In the genomic region with DNA sequence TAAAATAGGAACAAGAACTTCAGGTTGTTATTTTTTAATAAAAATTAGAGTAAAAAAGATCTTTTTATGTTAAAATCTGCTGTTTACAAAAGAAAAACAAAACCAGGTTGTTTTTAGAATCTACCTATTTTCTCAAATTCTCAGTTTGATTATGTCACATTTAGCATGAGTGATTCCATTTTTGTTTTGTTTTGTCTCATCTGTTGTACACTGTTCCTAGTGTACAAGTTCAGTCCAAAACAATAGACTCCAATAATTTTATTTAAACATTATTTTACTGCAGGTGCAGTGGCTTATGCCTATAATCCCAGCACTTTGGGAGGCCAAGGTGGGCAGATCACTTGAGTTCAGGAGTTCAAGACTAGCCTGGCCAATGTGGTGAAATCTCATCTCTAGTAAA, we compare ENCODE assay signal across 39 cellular contexts.
"Had no signal": no experiment of that assay in that cellular context is flagged by ENCODE, and none has a peak within 500 bp of the region (broad histone marks: within the 10 kb centered on the region; RNA-seq: fewer than 3 reads in every experiment).

No MANE protein-coding gene starts in this region.

- H3K4me1 ChIP-seq: adrenal gland, ascending aorta, body of pancreas, breast epithelium had no signal

- H3K4me3 Mint-ChIP-seq: activated naive CD4-positive, alpha-beta T cell treated with anti-CD3 and anti-CD28 coated beads for 36 hours; activated naive CD4-positive, alpha-beta T cell treated with anti-CD3 and anti-CD28 coated beads, Interleukin-2, amount 10 ng/mL, durations not matched to agents 7 days and 5 days; activated naive CD4-positive, alpha-beta T cell treated with anti-CD3 and anti-CD28 coated beads, Interleukin-2, amount 50 U/mL, for 24 hours; activated naive CD8-positive, alpha-beta T cell; activated naive CD8-positive, alpha-beta T cell treated with anti-CD3 and anti-CD28 coated beads for 36 hours; activated naive CD8-positive, alpha-beta T cell treated with anti-CD3 and anti-CD28 coated beads, Interleukin-2, amount 10 ng/mL, durations not matched to agents 7 days and 5 days; activated naive CD8-positive, alpha-beta T cell treated with anti-CD3 and anti-CD28 coated beads, Interleukin-2, amount 50 U/mL, for 24 hours; activated T-cell treated with anti-CD3 and anti-CD28 coated beads, Interleukin-2, amount 50 U/mL, for 24 hours; activated T-cell treated with anti-CD3 and anti-CD28 coated beads, Interleukin-2, amount 50 U/mL, for 4 hours; activated T-cell treated with anti-CD3 and anti-CD28 coated beads, Interleukin-2, amount 50 U/mL, for 72 hours; activated T-helper 1 cell treated with anti-CD3 and anti-CD28 coated beads, Interleukin-12 subunit alpha, Interleukin-12 subunit beta, Interleukin-2, Interleukin-4 antibody, amounts not matched to agents 30 ng/mL and 10 ng/mL and 1 ng/mL, durations not matched to agents 14 hours and 24 hours and 36 hours; activated T-helper 17 cell treated with anti-CD3 and anti-CD28 coated beads, Interleukin-2, amount 50 U/mL, for 72 hours; brain; central memory CD8-positive, alpha-beta T cell had no signal

- H3K4me3 ChIP-seq: adrenal gland, ascending aorta, body of pancreas, breast epithelium, cardiac muscle cell had no signal

- DNase-seq: activated effector memory CD4-positive, alpha-beta T cell treated with anti-CD3 and anti-CD28 coated beads, Interleukin-2, amount 50 U/mL, for 16 hours; activated effector memory CD4-positive, alpha-beta T cell treated with Interleukin-2 at 50 U/mL for 16 hours; activated gamma-delta T cell; activated gamma-delta T cell treated with Interleukin-2 at 50 U/mL for 16 hours; activated naive CD4-positive, alpha-beta T cell; activated naive CD4-positive, alpha-beta T cell treated with anti-CD3 and anti-CD28 coated beads for 36 hours; activated naive CD4-positive, alpha-beta T cell treated with anti-CD3 and anti-CD28 coated beads, Interleukin-2, amount 10 ng/mL, durations not matched to agents 7 days and 5 days; activated naive CD4-positive, alpha-beta T cell treated with anti-CD3 and anti-CD28 coated beads, Interleukin-2, amount 50 U/mL, for 16 hours; activated naive CD4-positive, alpha-beta T cell treated with Interleukin-2 at 50 U/mL for 16 hours; activated naive CD8-positive, alpha-beta T cell treated with anti-CD3 and anti-CD28 coated beads for 36 hours; activated naive CD8-positive, alpha-beta T cell treated with anti-CD3 and anti-CD28 coated beads, Interleukin-2, amount 10 ng/mL, durations not matched to agents 7 days and 5 days; activated naive CD8-positive, alpha-beta T cell treated with anti-CD3 and anti-CD28 coated beads, Interleukin-2, amount 50 U/mL, for 24 hours; activated T-cell treated with anti-CD3 and anti-CD28 coated beads, Interleukin-2, amount 50 U/mL, for 24 hours; activated T-cell treated with anti-CD3 and anti-CD28 coated beads, Interleukin-2, amount 50 U/mL, for 4 hours; activated T-cell treated with anti-CD3 and anti-CD28 coated beads, Interleukin-2, amount 50 U/mL, for 48 hours; activated T-cell treated with anti-CD3 and anti-CD28 coated beads, Interleukin-2, amount 50 U/mL, for 72 hours; adrenal gland; amniotic stem cell; amygdala; anterior cingulate cortex; aorta; body of pancreas; brain microvascular endothelial cell; caudate nucleus; central memory CD4-positive, alpha-beta T cell; cerebellar nuclear complex had no signal

- H3K9me3 ChIP-seq: adrenal gland, ascending aorta, body of pancreas, breast epithelium had no signal

- H3K27ac Mint-ChIP-seq: activated naive CD4-positive, alpha-beta T cell treated with anti-CD3 and anti-CD28 coated beads for 36 hours; activated naive CD4-positive, alpha-beta T cell treated with anti-CD3 and anti-CD28 coated beads, Interleukin-2, amount 10 ng/mL, durations not matched to agents 7 days and 5 days; activated naive CD4-positive, alpha-beta T cell treated with anti-CD3 and anti-CD28 coated beads, Interleukin-2, amount 50 U/mL, for 24 hours; activated naive CD4-positive, alpha-beta T cell treated with anti-CD3 and anti-CD28 coated beads, Interleukin-2, amount 50 U/mL, for 72 hours; activated naive CD8-positive, alpha-beta T cell; activated naive CD8-positive, alpha-beta T cell treated with anti-CD3 and anti-CD28 coated beads for 36 hours; activated naive CD8-positive, alpha-beta T cell treated with anti-CD3 and anti-CD28 coated beads, Interleukin-2, amount 10 ng/mL, durations not matched to agents 7 days and 5 days; activated naive CD8-positive, alpha-beta T cell treated with anti-CD3 and anti-CD28 coated beads, Interleukin-2, amount 50 U/mL, for 24 hours; activated T-cell treated with anti-CD3 and anti-CD28 coated beads, Interleukin-2, amount 50 U/mL, for 24 hours; activated T-cell treated with anti-CD3 and anti-CD28 coated beads, Interleukin-2, amount 50 U/mL, for 72 hours; activated T-helper 1 cell treated with anti-CD3 and anti-CD28 coated beads, Interleukin-12 subunit alpha, Interleukin-12 subunit beta, Interleukin-2, Interleukin-4 antibody, amounts not matched to agents 30 ng/mL and 10 ng/mL and 1 ng/mL, durations not matched to agents 14 hours and 24 hours and 36 hours; activated T-helper 17 cell treated with anti-CD3 and anti-CD28 coated beads, Interleukin-2, amount 50 U/mL, for 72 hours; activated T-helper 2 cell treated with anti-CD3 and anti-CD28 coated beads, Interferon-gamma antibody, Interleukin-2, Interleukin-4, amounts not matched to agents 10 μg/mL and 5 μg/mL and 100 μg/mL, durations not matched to agents 14 hours and 24 hours and 36 hours; brain had no signal

- H3K27me3 ChIP-seq: adrenal gland, ascending aorta, body of pancreas, brain microvascular endothelial cell, breast epithelium, cardiac muscle cell had no signal

- H3K36me3 ChIP-seq: adrenal gland, ascending aorta, brain microvascular endothelial cell, breast epithelium, cardiac muscle cell had no signal

- FAIRE-seq: astrocyte, bronchial epithelial cell had no signal

- H3K36me3 Mint-ChIP-seq: activated naive CD4-positive, alpha-beta T cell treated with anti-CD3 and anti-CD28 coated beads, Interleukin-2, amount 10 ng/mL, durations not matched to agents 7 days and 5 days; activated naive CD4-positive, alpha-beta T cell treated with anti-CD3 and anti-CD28 coated beads, Interleukin-2, amount 50 U/mL, for 24 hours; activated naive CD8-positive, alpha-beta T cell; activated naive CD8-positive, alpha-beta T cell treated with anti-CD3 and anti-CD28 coated beads for 36 hours; activated naive CD8-positive, alpha-beta T cell treated with anti-CD3 and anti-CD28 coated beads, Interleukin-2, amount 10 ng/mL, durations not matched to agents 7 days and 5 days; brain had no signal

- ATAC-seq: activated naive CD4-positive, alpha-beta T cell treated with anti-CD3 and anti-CD28 coated beads, Interleukin-2, amount 50 U/mL, for 72 hours; activated naive CD8-positive, alpha-beta T cell treated with anti-CD3 and anti-CD28 coated beads, Interleukin-2, amount 50 U/mL, for 24 hours; activated T-cell treated with anti-CD3 and anti-CD28 coated beads, Interleukin-2, amount 50 U/mL, for 4 hours; activated T-cell treated with anti-CD3 and anti-CD28 coated beads, Interleukin-2, amount 50 U/mL, for 72 hours; activated T-helper 17 cell treated with anti-CD3 and anti-CD28 coated beads, Interleukin-2, amount 50 U/mL, for 72 hours; body of pancreas had no signal

- H3K4me1 Mint-ChIP-seq: activated naive CD4-positive, alpha-beta T cell treated with anti-CD3 and anti-CD28 coated beads, Interleukin-2, amount 10 ng/mL, durations not matched to agents 7 days and 5 days; activated naive CD4-positive, alpha-beta T cell treated with anti-CD3 and anti-CD28 coated beads, Interleukin-2, amount 50 U/mL, for 24 hours; activated naive CD8-positive, alpha-beta T cell treated with anti-CD3 and anti-CD28 coated beads for 36 hours; activated naive CD8-positive, alpha-beta T cell treated with anti-CD3 and anti-CD28 coated beads, Interleukin-2, amount 10 ng/mL, durations not matched to agents 7 days and 5 days; activated naive CD8-positive, alpha-beta T cell treated with anti-CD3 and anti-CD28 coated beads, Interleukin-2, amount 50 U/mL, for 24 hours; activated T-helper 17 cell treated with anti-CD3 and anti-CD28 coated beads, Interleukin-2, amount 50 U/mL, for 72 hours; brain; central memory CD8-positive, alpha-beta T cell had no signal

- H3K27ac ChIP-seq: adrenal gland, ascending aorta, body of pancreas, brain microvascular endothelial cell, breast epithelium, cardiac muscle cell had no signal

- H3K27me3 Mint-ChIP-seq: activated naive CD4-positive, alpha-beta T cell treated with anti-CD3 and anti-CD28 coated beads, Interleukin-2, amount 10 ng/mL, durations not matched to agents 7 days and 5 days; activated naive CD4-positive, alpha-beta T cell treated with anti-CD3 and anti-CD28 coated beads, Interleukin-2, amount 50 U/mL, for 24 hours; activated naive CD8-positive, alpha-beta T cell; activated naive CD8-positive, alpha-beta T cell treated with anti-CD3 and anti-CD28 coated beads for 36 hours; activated naive CD8-positive, alpha-beta T cell treated with anti-CD3 and anti-CD28 coated beads, Interleukin-2, amount 10 ng/mL, durations not matched to agents 7 days and 5 days; activated naive CD8-positive, alpha-beta T cell treated with anti-CD3 and anti-CD28 coated beads, Interleukin-2, amount 50 U/mL, for 24 hours; activated T-cell treated with anti-CD3 and anti-CD28 coated beads, Interleukin-2, amount 50 U/mL, for 24 hours; activated T-helper 17 cell treated with anti-CD3 and anti-CD28 coated beads, Interleukin-2, amount 50 U/mL, for 72 hours; brain; central memory CD8-positive, alpha-beta T cell had no signal
